In the genomic region with DNA sequence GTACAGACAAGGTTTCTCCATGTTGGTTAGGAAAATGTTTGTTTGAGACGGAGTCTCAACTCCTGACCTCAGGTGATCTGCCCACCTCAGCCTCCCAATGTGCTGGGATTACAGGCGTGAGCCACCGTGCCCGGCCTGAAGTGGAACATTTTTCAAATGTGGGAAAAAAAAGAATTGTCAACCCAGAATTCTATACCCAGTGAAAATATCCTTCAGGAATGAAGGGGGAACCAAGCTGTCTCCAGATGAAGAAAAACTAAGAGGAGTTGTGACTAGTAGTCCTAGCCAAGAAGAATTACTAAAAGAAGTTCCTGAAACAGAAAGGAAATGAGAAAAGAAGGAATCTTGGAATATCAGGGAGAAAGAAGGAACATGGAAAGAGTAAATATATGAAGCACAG, we compare ENCODE assay signal across 29 cellular contexts.
"Had no signal": no experiment of that assay in that cellular context is flagged by ENCODE, and none has a peak within 500 bp of the region (broad histone marks: within the 10 kb centered on the region; RNA-seq: fewer than 3 reads in every experiment).

No MANE protein-coding gene starts in this region.

- DNase-seq: colonic mucosa; cortex of kidney; dermis blood vessel endothelial cell; dorsolateral prefrontal cortex; effector CD4-positive, alpha-beta T cell; effector CD8-positive, alpha-beta T cell; effector memory CD4-positive, alpha-beta T cell; effector memory CD8-positive, alpha-beta T cell; endodermal cell; erythroblast; esophagus squamous epithelium; foreskin fibroblast; foreskin keratinocyte; foreskin melanocyte; gastrocnemius medialis; glutamatergic neuron; head of caudate nucleus; heart left ventricle; heart right ventricle had no signal

- H3K27ac ChIP-seq: colonic mucosa, coronary artery, dorsolateral prefrontal cortex, epithelial cell of prostate, esophagus muscularis mucosa, esophagus squamous epithelium, foreskin keratinocyte, gastrocnemius medialis, gastroesophageal sphincter, heart left ventricle, heart right ventricle, hepatocyte had no signal

- H3K4me1 ChIP-seq: colonic mucosa, esophagus muscularis mucosa, esophagus squamous epithelium, foreskin keratinocyte, gastrocnemius medialis, gastroesophageal sphincter, heart left ventricle, heart right ventricle had no signal

- FAIRE-seq: colon, endometrium, endothelial cell of umbilical vein, frontal cortex had no signal

- H3K4me2 ChIP-seq: hepatocyte had no signal

- H3K4me3 ChIP-seq: colonic mucosa, coronary artery, dorsolateral prefrontal cortex, esophagus muscularis mucosa, esophagus squamous epithelium, gastrocnemius medialis, gastroesophageal sphincter, heart left ventricle, heart right ventricle, hepatocyte had no signal

- H2AFZ ChIP-seq: hepatocyte had no signal

- H3K27me3 ChIP-seq: colonic mucosa, dorsolateral prefrontal cortex, esophagus muscularis mucosa, gastrocnemius medialis, gastroesophageal sphincter, heart left ventricle, hepatocyte had no signal

- H3K9me3 ChIP-seq: colonic mucosa, gastrocnemius medialis had no signal

- H3K36me3 ChIP-seq: colonic mucosa, esophagus muscularis mucosa, esophagus squamous epithelium, gastrocnemius medialis, gastroesophageal sphincter, heart left ventricle, heart right ventricle had no signal

- H3K79me2 ChIP-seq: hepatocyte had no signal

- ATAC-seq: effector memory CD8-positive, alpha-beta T cell; esophagus mucosa; foreskin keratinocyte; gastrocnemius medialis; gastroesophageal sphincter; heart left ventricle; heart right ventricle had no signal
